Comparison of ENCODE assay signal across 17 cellular contexts in genomic region chr4:1136028-1136427, GRCh38. TPM values are rescaled to one million over a fixed set of nuclear protein-coding genes. Genes with fewer than 3 reads are reported as not detected.
A peak's percentile ranks its signal among the peaks of the same experiment; 100 is the strongest.
DNase-seq lines count a peak whose midpoint lies in the region; ATAC-seq and TF ChIP-seq lines count a peak whose summit lies in the region.
"Had no signal": no experiment of that assay in that cellular context is flagged by ENCODE, and none has a peak within 500 bp of the region (broad histone marks: within the 10 kb centered on the region; RNA-seq: fewer than 3 reads in every experiment).

No MANE protein-coding gene starts in this region.

- no peak for TF ChIP-seq CTCF in CD8-positive, alpha-beta T cell (IDR thresholded peaks at IDR 0.05)
- TF ChIP-seq CTCF in testis (IDR thresholded peaks at IDR 0.05), result no peak

- CTCF ChIA-PET in CD8-positive, alpha-beta T cell (lab: Charles Lee), result interaction anchor here (0.7 to 1.9 kb wide), 4 partner anchors 28 to 216 kb away, joined by 3 to 13 read pairs (median 4); no protein-coding TSS in a partner anchor

- H3K9me3 Mint-ChIP-seq in CD8-positive, alpha-beta T cell, result no peaks in the 10 kb centered on the region
- no peaks in the 10 kb centered on the region for H3K9me3 Mint-ChIP-seq in central memory CD8-positive, alpha-beta T cell
- H3K9me3 Mint-ChIP-seq in naive B cell, result peaks cover 0 to 7% (median 0%) of the 10 kb centered on the region in 7 donors

- peaks cover 23% of the 10 kb centered on the region for H3K4me1 Mint-ChIP-seq in CD8-positive, alpha-beta T cell (ENCODE audit: low read depth)
- peaks cover 12% of the 10 kb centered on the region for H3K4me1 Mint-ChIP-seq in central memory CD8-positive, alpha-beta T cell
- H3K4me1 Mint-ChIP-seq in naive B cell, result peaks cover 26 to 47% (median 40%) of the 10 kb centered on the region in 3 donors

- H3K9me3 ChIP-seq in CD8-positive, alpha-beta T cell (ENCODE audit: low read length), result no peaks in the 10 kb centered on the region
- H3K9me3 ChIP-seq in testis, result no peaks in the 10 kb centered on the region
- H3K9me3 ChIP-seq: Caco-2, upper lobe of left lung had no signal

- H3K27me3 Mint-ChIP-seq in CD8-positive, alpha-beta T cell (ENCODE audit: low read depth), result peaks cover 3% of the 10 kb centered on the region
- no peaks in the 10 kb centered on the region for H3K27me3 Mint-ChIP-seq in central memory CD8-positive, alpha-beta T cell
- no peaks in the 10 kb centered on the region for H3K27me3 Mint-ChIP-seq in naive B cell

- H3K27ac Mint-ChIP-seq in CD8-positive, alpha-beta T cell, result peak overlapping the region; percentile 66
- no peak overlapping the region for H3K27ac Mint-ChIP-seq in central memory CD8-positive, alpha-beta T cell (ENCODE audit: low read depth)
- H3K27ac Mint-ChIP-seq in naive B cell, result peak overlapping the region in 1 of 6 donors; percentile 74

- H3K4me1 ChIP-seq in CD8-positive, alpha-beta T cell (ENCODE audit: insufficient read depth, low read length), result peaks cover 12% of the 10 kb centered on the region
- H3K4me1 ChIP-seq in testis, result no peaks in the 10 kb centered on the region
- H3K4me1 ChIP-seq: Caco-2 had no signal

- DNase-seq in SIG-M5 treated with dmso at 0.1 percent for 504 hours (lab: John Stamatoyannopoulos, UW; ENCODE audit: unreplicated experiment), result peak; percentile 17
- DNase-seq in SIG-M5 (lab: John Stamatoyannopoulos, UW), result no peak
- no peak for DNase-seq in CD8-positive, alpha-beta T cell
- no peak for DNase-seq in central memory CD8-positive, alpha-beta T cell (ENCODE audit: low spot score in 2 of 2)
- no peak for DNase-seq in naive B cell
- DNase-seq in NCI-H526 (lab: John Stamatoyannopoulos, UW), result no peak
- DNase-seq in testis, result no peak
- DNase-seq: activated gamma-delta T cell treated with Interleukin-2 at 50 U/mL for 16 hours, Caco-2, NCI-H1105, NCI-H2171 treated with DMSO at 0.1 percent for 48 hours, posterior cingulate gyrus had no signal

- 79 to 80% methylated on average over 6 of the region's 6 CpGs for WGBS in testis, 2 donors

- H3K27me3 ChIP-seq in CD8-positive, alpha-beta T cell (ENCODE audit: insufficient read depth, low read length), result no peaks in the 10 kb centered on the region
- no peaks in the 10 kb centered on the region for H3K27me3 ChIP-seq in testis
- H3K27me3 ChIP-seq: upper lobe of left lung had no signal

- peak; percentile 44 for ATAC-seq in CD8-positive, alpha-beta T cell
- ATAC-seq in central memory CD8-positive, alpha-beta T cell (replicated peaks; ENCODE audit: extremely low read depth, poor library complexity, severe bottlenecking), result no peak
- peak in 1 of 2 donors; percentile 38 for ATAC-seq in naive B cell (ENCODE audit: low read depth in 2 of 2)
- no peak for ATAC-seq in HG02623 (IDR thresholded peaks at IDR 0.05; ENCODE audit: unreplicated experiment)

- no peak overlapping the region for H3K27ac ChIP-seq in CD8-positive, alpha-beta T cell (ENCODE audit: low read depth, low read length)
- no peak overlapping the region for H3K27ac ChIP-seq in testis
- H3K27ac ChIP-seq: SK-N-MC, skin epidermis, upper lobe of left lung had no signal

- peak overlapping the region; percentile 47 for H3K4me3 Mint-ChIP-seq in CD8-positive, alpha-beta T cell
- H3K4me3 Mint-ChIP-seq in central memory CD8-positive, alpha-beta T cell, result peak overlapping the region; percentile 16
- H3K4me3 Mint-ChIP-seq in naive B cell, result peak overlapping the region in 6 of 8 donors; percentile 38 to 78 (median 51)

- H3K36me3 ChIP-seq in CD8-positive, alpha-beta T cell (ENCODE audit: insufficient read depth, low read length), result no peaks in the 10 kb centered on the region
- no peaks in the 10 kb centered on the region for H3K36me3 ChIP-seq in testis (ENCODE audit: low read depth, missing control alignments)
- H3K36me3 ChIP-seq: upper lobe of left lung had no signal

- intact Hi-C loops in CD8-positive, alpha-beta T cell (cut with DNase I, micrococcal nuclease), result loop anchor here in 1 of 2 experiments (10.0 kb wide), 1 partner anchor 469 kb away; no protein-coding TSS in a partner anchor
- intact Hi-C loops in testis (cut with DNase I; ENCODE audit: low total_unique reads), result no loop called here

- H3K36me3 Mint-ChIP-seq in CD8-positive, alpha-beta T cell, result no peaks in the 10 kb centered on the region
- no peaks in the 10 kb centered on the region for H3K36me3 Mint-ChIP-seq in central memory CD8-positive, alpha-beta T cell (ENCODE audit: insufficient read depth)
- no peaks in the 10 kb centered on the region for H3K36me3 Mint-ChIP-seq in naive B cell

- H3K4me3 ChIP-seq in CD8-positive, alpha-beta T cell (ENCODE audit: low read depth, low read length), result no peak overlapping the region
- H3K4me3 ChIP-seq in testis, result no peak overlapping the region
- H3K4me3 ChIP-seq: SK-N-MC, skin epidermis, upper lobe of left lung had no signal

- POLR2A ChIA-PET in CD8-positive, alpha-beta T cell (lab: Charles Lee), result interaction anchor here (1.2 kb wide), 1 partner anchor 80 kb away, joined by 3 read pairs; no protein-coding TSS in a partner anchor

- no peak for TF ChIP-seq POLR2A in testis (IDR thresholded peaks at IDR 0.05)

RNA-seq across cellular contexts. Expression of gene RNF212, which starts 22.7 kb away (rescaled TPM):
- total RNA-seq in CD8-positive, alpha-beta T cell, result 1 to 10 TPM; 5.1 to 5.2 TPM
- 10 to 100 TPM in 1 of 6 donors, 1 to 10 TPM in 4, under 1 TPM in 1; 0.79 to 11.6 (median 2.0) TPM for polyA plus RNA-seq in naive B cell (ENCODE audit: low read depth in 6 of 6)
- 10 to 100 TPM; 33.6 to 40.3 TPM for total RNA-seq in testis
- polyA plus RNA-seq in testis (ENCODE audit: insufficient read depth, low read depth, low replicate concordance), result 21.0 TPM
- total RNA-seq: Caco-2, G401 had no signal

RNA-seq across cellular contexts. Expression of gene SPON2, which starts 36.4 kb away (rescaled TPM):
- 10 to 100 TPM; 25.1 to 26.4 TPM for total RNA-seq in CD8-positive, alpha-beta T cell
- polyA plus RNA-seq in naive B cell (ENCODE audit: low read depth in 6 of 6), result 1 to 10 TPM in 5 of 6 donors, under 1 TPM in 1; 0.56 to 4.1 (median 1.5) TPM
- 1 to 10 TPM; 5.6 to 7.1 TPM for total RNA-seq in testis
- polyA plus RNA-seq in testis (ENCODE audit: insufficient read depth, low read depth, low replicate concordance), result 21.4 TPM
- total RNA-seq: G401 had no signal

Comparison
In these comparisons a context has a peak if more than half of its experiments do, and no peak if none do; other contexts are left out.
1. RNA of gene RNF212, which starts 22.7 kb away (total RNA-seq): 33.6 to 40.3 TPM in testis; 5.1 to 5.2 TPM in CD8-positive, alpha-beta T cell; every median in the first group is over 4 times any median in the second.
2. Peak in every context shown above with its lines, with median percentiles within 50 percentile points of each other: H3K4me3 Mint-ChIP-seq.